Comparison of ENCODE assay signal across 9 cellular contexts in the genomic region with DNA sequence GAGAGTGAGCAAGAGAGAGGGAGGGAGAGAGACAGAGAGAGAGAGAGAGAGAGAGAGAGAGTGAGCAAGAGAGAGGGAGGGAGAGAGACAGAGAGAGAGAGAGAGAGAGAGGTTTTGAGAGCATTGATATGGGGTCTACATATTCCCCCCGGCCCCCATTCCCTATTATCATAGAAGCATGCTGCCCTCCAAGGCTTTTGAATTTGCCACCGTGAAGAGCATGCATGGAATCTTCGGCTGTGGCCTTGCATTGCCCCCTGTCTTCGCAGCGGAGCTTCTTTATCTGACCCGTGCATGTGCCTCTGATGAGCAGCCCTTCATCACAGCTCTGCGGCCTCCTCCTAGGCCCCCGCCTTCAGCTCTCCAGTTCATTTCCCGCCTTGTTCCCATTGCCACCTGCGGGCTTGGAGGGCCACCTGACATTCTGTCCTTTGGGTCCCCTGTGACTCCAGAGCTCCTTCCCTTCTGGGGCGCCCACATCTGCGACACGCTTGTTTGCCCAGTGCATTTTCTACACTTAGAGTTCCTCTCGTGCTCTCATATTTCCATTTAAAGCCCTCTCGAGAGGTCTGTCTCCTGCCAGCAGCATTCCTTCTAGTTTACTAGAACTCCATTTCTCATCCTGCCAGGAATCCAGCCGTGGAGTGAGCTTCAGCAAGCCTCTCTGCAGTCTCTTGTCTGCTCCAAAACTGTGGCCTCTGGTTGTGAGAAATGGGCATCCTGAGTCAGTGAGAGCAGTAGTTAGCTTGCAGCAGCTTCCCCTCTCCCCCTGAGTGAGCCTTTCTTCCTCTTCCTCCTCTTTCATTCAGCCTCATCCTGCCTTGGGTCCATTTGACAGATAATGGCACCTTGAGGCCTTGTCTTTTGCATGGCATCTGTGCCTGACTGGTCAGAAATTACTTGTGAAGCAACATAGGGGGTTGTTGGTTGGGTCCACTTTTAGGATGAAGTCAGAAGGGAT. TPM values are rescaled to one million over a fixed set of nuclear protein-coding genes. Genes with fewer than 3 reads are reported as not detected.
A peak's percentile ranks its signal among the peaks of the same experiment; 100 is the strongest.
DNase-seq lines count a peak whose midpoint lies in the region; ATAC-seq and TF ChIP-seq lines count a peak whose summit lies in the region.
"Had no signal": no experiment of that assay in that cellular context is flagged by ENCODE, and none has a peak within 500 bp of the region (broad histone marks: within the 10 kb centered on the region; RNA-seq: fewer than 3 reads in every experiment).

No MANE protein-coding gene starts in this region.

- no peaks in the 10 kb centered on the region for H3K9me3 Mint-ChIP-seq in osteocyte (ENCODE audit: unreplicated experiment)

- H3K27me3 ChIP-seq in BLaER1 (no peaks in the 10 kb centered on the region), BE2C (no peaks in the 10 kb centered on the region)

- peak overlapping the region; percentile 38 for H3K27ac ChIP-seq in BLaER1

- peak overlapping the region; percentile 71 for H3K27ac Mint-ChIP-seq in osteocyte (ENCODE audit: unreplicated experiment)

- H3K9me3 ChIP-seq in BLaER1: no peaks in the 10 kb centered on the region
- no peaks in the 10 kb centered on the region for H3K9me3 ChIP-seq in BE2C

- no peak overlapping the region for H3K4me3 ChIP-seq in BLaER1
- H3K4me3 ChIP-seq in BE2C (ENCODE audit: low read depth, low read length): no peak overlapping the region

- H3K4me1 ChIP-seq in BLaER1 (peaks cover 45% of the 10 kb centered on the region), BE2C (no peaks in the 10 kb centered on the region)

- peaks cover 42% of the 10 kb centered on the region for H3K4me1 Mint-ChIP-seq in osteocyte (ENCODE audit: unreplicated experiment)

- DNase-seq in NCI-H2107 treated with DMSO at 0.1 percent for 48 hours (lab: John Stamatoyannopoulos, UW; ENCODE audit: unreplicated experiment) (peak; percentile 99), fibroblast of gingiva (ENCODE audit: low read depth) (peak; percentile 76), osteocyte (ENCODE audit: extremely low spot score, unreplicated experiment) (no peak), D341Med (ENCODE audit: low spot score) (no peak), BE2C (no peak)
- no peak for DNase-seq in stimulated activated CD4-positive, alpha-beta T cell treated with anti-CD3 and anti-CD28 coated beads, Interleukin-1b, Interleukin-23, amount 100 ng/mL, for 48 hours
- DNase-seq: activated CD4-positive, alpha-beta T cell treated with anti-CD3 and anti-CD28 coated beads for 1 hour had no signal

- no peak for TF ChIP-seq CTCF in osteocyte (IDR thresholded peaks at IDR 0.05)
- no peak for TF ChIP-seq CTCF in BE2C (IDR thresholded peaks at IDR 0.05; ENCODE audit: low read depth, low read length)

- peaks cover 10% of the 10 kb centered on the region; the same call in 1 of the 2 replicates for H4K20me1 ChIP-seq in BLaER1

- peak overlapping the region; percentile 74 for H3K4me2 ChIP-seq in BLaER1

- H3K4me3 Mint-ChIP-seq in osteocyte (ENCODE audit: unreplicated experiment): no peak overlapping the region

- peaks cover 14% of the 10 kb centered on the region for H3K36me3 Mint-ChIP-seq in osteocyte (ENCODE audit: unreplicated experiment)

- 0 out of 2 replicates have a peak overlapping the region, but pooled peaks have one; percentile 13 for H3K9ac ChIP-seq in BLaER1

- no peak for ATAC-seq in HG03108 (IDR thresholded peaks at IDR 0.05; ENCODE audit: unreplicated experiment)

- peaks cover 23% of the 10 kb centered on the region; the same call in 1 of the 2 replicates for H3K36me3 ChIP-seq in BLaER1
- H3K36me3 ChIP-seq in BE2C: no peaks in the 10 kb centered on the region

- no peaks in the 10 kb centered on the region for H3K27me3 Mint-ChIP-seq in osteocyte (ENCODE audit: unreplicated experiment)

RNA-seq across cellular contexts. Expression of gene LPP, which starts 25.3 kb away (rescaled TPM):
- total RNA-seq in osteocyte: 184 and 187 TPM in 2 replicates
- polyA plus RNA-seq in BE2C (2012; ENCODE audit: insufficient read depth, insufficient read length, low read depth): 1.4 TPM

Comparison
In these comparisons a context has a peak if more than half of its experiments do, and no peak if none do; other contexts are left out.
1. DNase-seq: peak in NCI-H2107 treated with DMSO at 0.1 percent for 48 hours (single experiment) and fibroblast of gingiva (single experiment); none in osteocyte (single experiment), D341Med (single experiment), stimulated activated CD4-positive, alpha-beta T cell treated with anti-CD3 and anti-CD28 coated beads, Interleukin-1b, Interleukin-23, amount 100 ng/mL, for 48 hours (single experiment) and BE2C (single experiment).